Comparison of ENCODE assay signal across 2 cellular contexts in genomic region chr13:49444517-49445395, GRCh38.
TF ChIP-seq lines count a peak whose summit lies in the region.

No MANE protein-coding gene starts in this region.

TF ChIP-seq in WTC11, 78 proteins besides CTCF, POLR2A, EP300 and RAD21:
- TF ChIP-seq FOXJ3 (CRISPR knock-in tag; IDR thresholded peaks at IDR 0.05; ENCODE audit: borderline replicate concordance) = no peak
- no peak for TF ChIP-seq ESRRA (CRISPR knock-in tag; IDR thresholded peaks at IDR 0.05; ENCODE audit: borderline replicate concordance)
- TF ChIP-seq ZBTB43 (CRISPR knock-in tag; IDR thresholded peaks at IDR 0.05) = no peak
- no peak for TF ChIP-seq ZNF671 (CRISPR knock-in tag; IDR thresholded peaks at IDR 0.05)
- no peak for TF ChIP-seq NFE2L1 (CRISPR knock-in tag; IDR thresholded peaks at IDR 0.05)

TF ChIP-seq in H1, 55 proteins besides CTCF, POLR2A, EP300 and RAD21:
- TF ChIP-seq CBX8 (IDR thresholded peaks at IDR 0.05; ENCODE audit: borderline replicate concordance, low read depth, low read length) = no peak
- peak; percentile 40 for TF ChIP-seq ASH2L (IDR thresholded peaks at IDR 0.05; ENCODE audit: low read length)
- 0 out of 4 replicates have a peak, but pooled peaks of 1 of the 2 experiments have one; percentile 10 for TF ChIP-seq SIN3A (conservative IDR thresholded peaks at IDR 0.05 in 1 of 2, IDR thresholded peaks at IDR 0.05 in 1 of 2; ENCODE audit: low read depth in 1 of 2, low read length in 2 of 2)
- TF ChIP-seq PHF8 (conservative IDR thresholded peaks at IDR 0.05; ENCODE audit: low read depth, low read length) = 0 out of 2 replicates have a peak, but pooled peaks have one; percentile 25
